31 cellular contexts compared by ENCODE assay signal in the genomic region with DNA sequence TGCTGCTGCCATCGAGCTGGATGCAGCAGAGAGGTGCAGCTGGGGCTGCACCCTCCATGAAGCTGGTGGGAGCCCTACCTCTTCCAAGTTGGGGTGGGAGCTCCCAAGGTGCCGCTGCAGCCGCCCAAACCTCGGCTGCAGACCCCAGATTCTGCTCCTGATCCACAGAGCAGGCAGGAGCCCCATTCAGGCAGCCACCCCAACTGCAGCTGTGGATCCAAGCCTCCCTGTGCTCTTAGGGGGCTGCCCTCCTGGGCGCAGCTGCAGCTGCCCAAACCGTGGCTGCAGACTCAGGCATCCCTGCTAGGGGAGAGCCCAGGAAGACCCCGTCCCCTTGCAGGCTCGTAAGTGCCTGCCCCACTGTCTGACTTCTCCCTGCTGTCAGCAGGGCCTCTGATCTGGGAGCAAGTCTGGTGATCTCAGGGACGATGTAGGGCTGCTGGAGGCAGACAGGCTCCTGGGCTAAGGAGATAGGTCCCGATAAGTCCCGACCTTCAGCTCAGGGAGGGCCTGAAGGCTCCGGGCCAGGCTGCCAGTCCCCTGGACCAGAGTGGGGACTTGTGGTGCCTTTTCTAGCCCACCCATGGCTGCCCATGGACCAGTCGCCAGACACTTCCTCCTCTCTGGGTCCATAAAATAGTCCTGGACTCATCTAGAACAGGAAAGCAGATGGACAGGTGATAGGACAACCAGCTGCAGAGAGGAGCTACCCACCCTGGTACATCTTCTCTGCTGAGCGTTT.
"Had no signal": no experiment of that assay in that cellular context is flagged by ENCODE, and none has a peak within 500 bp of the region (broad histone marks: within the 10 kb centered on the region; RNA-seq: fewer than 3 reads in every experiment).

No MANE protein-coding gene starts in this region.

- FAIRE-seq: astrocyte had no signal

- H3K27me3 ChIP-seq: adrenal gland, body of pancreas, breast epithelium, SJCRH30 had no signal

- H3K9ac ChIP-seq: KMS-11 had no signal

- ATAC-seq: activated CD8-positive, alpha-beta T cell treated with anti-CD3 and anti-CD28 coated beads for 36 hours; activated T-cell treated with anti-CD3 and anti-CD28 coated beads, Interleukin-2, amount 50 U/mL, for 72 hours; activated T-helper 17 cell treated with anti-CD3 and anti-CD28 coated beads, Interleukin-2, amount 50 U/mL, for 72 hours; body of pancreas had no signal

- H3K4me3 ChIP-seq: adrenal gland, body of pancreas, breast epithelium, SJCRH30, SK-N-MC had no signal

- H3K36me3 ChIP-seq: adrenal gland, breast epithelium, SJCRH30 had no signal

- H3K27ac ChIP-seq: adrenal gland, body of pancreas, breast epithelium, KMS-11, SJCRH30, SK-N-MC had no signal

- H3K4me1 ChIP-seq: breast epithelium, SJCRH30 had no signal

- DNase-seq: activated CD4-positive, alpha-beta T cell treated with anti-CD3 and anti-CD28 coated beads, Interleukin-2, amount 10 ng/mL, durations not matched to agents 24 days and 14 days; activated CD4-positive, alpha-beta T cell treated with anti-CD3 and anti-CD28 coated beads, Interleukin-2, amount 50 U/mL, for 4 hours; activated CD8-positive, alpha-beta T cell treated with anti-CD3 and anti-CD28 coated beads for 36 hours; activated effector memory CD4-positive, alpha-beta T cell treated with anti-CD3 and anti-CD28 coated beads, Interleukin-2, amount 50 U/mL, for 16 hours; activated naive CD4-positive, alpha-beta T cell; activated naive CD4-positive, alpha-beta T cell treated with anti-CD3 and anti-CD28 coated beads, Interleukin-2, amount 50 U/mL, for 16 hours; activated naive CD8-positive, alpha-beta T cell treated with anti-CD3 and anti-CD28 coated beads, Interleukin-2, amount 10 ng/mL, durations not matched to agents 7 days and 5 days; activated T-cell treated with anti-CD3 and anti-CD28 coated beads, Interleukin-2, amount 50 U/mL, for 1 hour; activated T-cell treated with anti-CD3 and anti-CD28 coated beads, Interleukin-2, amount 50 U/mL, for 72 hours; adrenal gland; body of pancreas; MM.1S; MV-4-11; NCI-H1092; NCI-H1436 treated with DMSO at 0.1 percent for 48 hours; NCI-H187; NCI-H2029 treated with DMSO at 0.1 percent for 48 hours; NCI-H2107; NCI-H2171; NCI-H510A; NCI-H526; NCI-H748 treated with DMSO at 0.1 percent for 48 hours; NK-92 treated with Interleukin-12 subunit alpha and Interleukin-12 subunit beta, amount 100 ng/mL, for 24 hours; SHP77; SJCRH30; T1000 had no signal

- H3K9me3 ChIP-seq: adrenal gland, body of pancreas, breast epithelium, SJCRH30 had no signal
